Comparison of ENCODE assay signal across 7 cellular contexts in the genomic region with DNA sequence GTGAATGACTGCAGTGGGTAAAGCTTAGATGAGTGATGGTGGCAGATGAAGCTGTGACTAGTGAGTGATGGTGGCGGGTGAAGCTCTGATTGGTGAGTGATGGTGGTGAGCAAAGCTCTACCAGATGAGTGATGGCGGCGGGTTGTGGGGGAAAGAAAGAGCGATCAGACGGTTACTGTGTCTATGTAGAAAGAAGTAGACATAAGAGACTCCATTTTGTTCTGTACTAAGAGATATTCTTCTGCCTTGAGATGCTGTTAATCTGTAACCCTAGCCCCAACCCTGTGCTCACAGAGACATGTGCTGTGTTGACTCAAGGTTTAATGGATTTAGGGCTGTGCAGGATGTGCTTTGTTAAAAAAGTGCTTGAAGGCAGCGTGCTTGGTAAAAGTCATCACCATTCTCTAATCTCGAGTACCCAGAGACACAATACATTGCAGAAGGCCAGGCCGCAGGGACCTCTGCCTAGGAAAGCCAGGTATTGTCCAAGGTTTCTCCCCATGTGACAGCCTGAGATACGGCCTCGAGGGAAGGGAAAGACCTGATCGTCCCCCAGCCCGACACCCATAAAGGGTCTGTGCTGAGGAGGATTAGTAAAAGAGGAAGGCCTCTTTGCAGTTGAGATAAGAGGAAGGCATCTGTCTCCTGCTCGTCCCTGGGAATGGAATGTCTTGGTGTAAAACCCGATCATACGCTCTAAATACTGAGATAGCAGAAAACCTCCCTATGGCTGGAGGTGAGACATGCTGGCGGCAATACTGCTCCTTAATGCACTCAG. TPM values are rescaled to one million over a fixed set of nuclear protein-coding genes. Genes with fewer than 3 reads are reported as not detected.
"Had no signal": no experiment of that assay in that cellular context is flagged by ENCODE, and none has a peak within 500 bp of the region (broad histone marks: within the 10 kb centered on the region; RNA-seq: fewer than 3 reads in every experiment).

No MANE protein-coding gene starts in this region.

RNA-seq across cellular contexts. Expression of a gene that starts 8.4 kb away (rescaled TPM):
- total RNA-seq: activated CD4-positive, alpha-beta memory T cell treated with anti-CD3 and anti-CD28 coated beads for 36 hours; activated CD8-positive, alpha-beta memory T cell treated with anti-CD3 and anti-CD28 coated beads for 36 hours; activated naive CD8-positive, alpha-beta T cell treated with anti-CD3 and anti-CD28 coated beads for 36 hours; activated T-cell treated with anti-CD3 and anti-CD28 coated beads, Interleukin-2, amount 50 U/mL, for 72 hours; OCI-LY7; SK-MEL-5 had no signal
- polyA plus RNA-seq: cardiac muscle cell had no signal
